In genomic region chr10:8049874-8050560, GRCh38 we compare ENCODE assay signal across 9 cellular contexts. TPM values are rescaled to one million over a fixed set of nuclear protein-coding genes. Genes with fewer than 3 reads are reported as not detected.
DNase-seq lines count a peak whose midpoint lies in the region; ATAC-seq and TF ChIP-seq lines count a peak whose summit lies in the region.
"Had no signal": no experiment of that assay in that cellular context is flagged by ENCODE, and none has a peak within 500 bp of the region (broad histone marks: within the 10 kb centered on the region; RNA-seq: fewer than 3 reads in every experiment).

No MANE protein-coding gene starts in this region.

- TF ChIP-seq CTCF in GM12864 (IDR thresholded peaks at IDR 0.05; ENCODE audit: low read depth, low read length, missing control alignments) (no peak), RWPE2 (IDR thresholded peaks at IDR 0.05; ENCODE audit: poor library complexity, severe bottlenecking) (no peak), fibroblast of villous mesenchyme (IDR thresholded peaks at IDR 0.05; ENCODE audit: insufficient read depth, low read depth, low read length) (no peak)

- H3K9ac ChIP-seq in rectal smooth muscle tissue (ENCODE audit: low read length): no peak overlapping the region

- H3K27me3 ChIP-seq in RWPE2 (ENCODE audit: insufficient read depth, poor library complexity, severe bottlenecking) (no peaks in the 10 kb centered on the region), rectal smooth muscle tissue (ENCODE audit: control insufficient read depth, insufficient read depth, low read length) (peaks cover 71% of the 10 kb centered on the region)

- H3K36me3 ChIP-seq in RWPE2 (ENCODE audit: low read depth) (no peaks in the 10 kb centered on the region), rectal smooth muscle tissue (ENCODE audit: control insufficient read depth, insufficient read depth, low read length) (no peaks in the 10 kb centered on the region)

- H3K4me3 ChIP-seq in GM12864 (ENCODE audit: low read depth, low read length) (peak overlapping the region; percentile 16; the same call in 1 of the 2 replicates), RWPE2 (ENCODE audit: severe bottlenecking) (peak overlapping the region; percentile 36), fibroblast of villous mesenchyme (ENCODE audit: low read depth, low read length) (peak overlapping the region; percentile 34), rectal smooth muscle tissue (ENCODE audit: low read length) (peak overlapping the region; percentile 46)

- ATAC-seq in RWPE2 (ENCODE audit: low read depth) (0 out of 3 replicates have a peak, but pooled peaks have one; percentile 5), GM18868 (IDR thresholded peaks at IDR 0.05; ENCODE audit: unreplicated experiment) (no peak), GM21367 (IDR thresholded peaks at IDR 0.05; ENCODE audit: unreplicated experiment) (no peak)

- DNase-seq in GM12864 (ENCODE audit: low read depth): no peak
- no peak for DNase-seq in RWPE2 (ENCODE audit: low spot score)
- no peak for DNase-seq in fibroblast of villous mesenchyme (ENCODE audit: low read depth)
- DNase-seq in erythroblast (lab: John Stamatoyannopoulos, UW): no peak
- DNase-seq in NK-92 treated with Interleukin-12 subunit alpha and Interleukin-12 subunit beta, amount 100 ng/mL, for 24 hours (lab: John Stamatoyannopoulos, UW): no peak

- H3K27ac ChIP-seq in RWPE2 (ENCODE audit: poor library complexity, severe bottlenecking) (no peak overlapping the region), rectal smooth muscle tissue (ENCODE audit: low read depth, low read length) (no peak overlapping the region)

- no peaks in the 10 kb centered on the region for H3K4me1 ChIP-seq in RWPE2 (ENCODE audit: insufficient read depth, poor library complexity, severe bottlenecking)
- H3K4me1 ChIP-seq in rectal smooth muscle tissue (ENCODE audit: control insufficient read depth, insufficient read depth, low read length): peaks cover 4% of the 10 kb centered on the region

- H3K9me3 ChIP-seq in RWPE2 (ENCODE audit: severe bottlenecking): no peaks in the 10 kb centered on the region

- no peak for TF ChIP-seq POLR2A in erythroblast (IDR thresholded peaks at IDR 0.05; ENCODE audit: low read length)

RNA-seq across cellular contexts. Expression of gene GATA3, which starts 4.5 kb away (rescaled TPM):
- not detected in 2 replicates for total RNA-seq in fibroblast of villous mesenchyme
- total RNA-seq: SK-MEL-5 had no signal
